8 cellular contexts compared by ENCODE assay signal in the genomic region with DNA sequence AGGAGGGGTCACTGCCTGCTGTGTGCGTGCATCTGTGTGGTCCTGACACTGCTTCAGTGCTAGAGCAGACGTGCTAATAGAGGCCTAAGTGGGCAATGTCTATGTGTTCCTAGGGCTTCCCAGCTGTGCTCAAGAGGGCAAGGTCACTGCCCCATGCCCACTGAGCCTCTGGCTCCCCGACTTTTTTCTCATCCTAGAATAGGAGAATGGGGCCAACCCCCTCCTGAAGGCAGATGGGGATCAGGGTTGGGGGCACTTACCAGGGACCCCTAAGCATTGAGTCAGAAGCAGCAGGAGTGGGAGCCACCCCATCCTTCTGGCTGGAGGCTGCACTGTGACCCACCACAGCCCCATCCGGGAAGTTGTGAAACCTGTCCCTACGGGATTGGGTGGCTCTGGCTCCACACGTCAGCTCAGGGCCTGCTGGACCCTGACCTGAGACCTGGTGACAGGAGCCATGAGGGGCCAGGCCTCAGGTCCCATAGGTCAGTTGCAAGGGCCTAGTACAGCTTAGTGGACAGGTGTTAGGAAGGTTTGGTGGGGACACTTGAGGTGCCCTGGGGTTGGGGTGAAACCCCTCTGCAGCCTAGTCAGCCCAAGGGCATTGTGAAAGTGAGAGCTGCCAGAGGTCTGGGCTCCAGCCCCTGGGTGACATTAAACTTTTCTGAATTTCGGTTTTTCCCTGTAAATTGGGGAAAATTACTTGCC. TPM values are rescaled to one million over a fixed set of nuclear protein-coding genes. Genes with fewer than 3 reads are reported as not detected.
DNase-seq lines count a peak whose midpoint lies in the region; ATAC-seq and TF ChIP-seq lines count a peak whose summit lies in the region.
"Not testable (repeated sequence)": the region's sequence is repeated elsewhere in the genome, so short reads cannot be mapped to it uniquely, and the experiment has no call there.

No MANE protein-coding gene starts in this region.

- intact Hi-C loops in CD4-positive, alpha-beta memory T cell (cut with micrococcal nuclease): loop anchor here (1.0 to 2.0 kb wide), 2 partner anchors 14 to 30 kb away; a partner anchor contains a TSS
- intact Hi-C loops in activated CD4-positive, alpha-beta memory T cell treated with anti-CD3 and anti-CD28 coated beads for 36 hours (cut with micrococcal nuclease): loop anchor here (1.0 kb wide), 1 partner anchor 14 kb away; a partner anchor contains a TSS
- intact Hi-C loops in right cardiac atrium (cut with DNase I): not testable (repeated sequence)

- H3K36me3 ChIP-seq in CD4-positive, alpha-beta memory T cell (ENCODE audit: insufficient read depth, low read length); H7 (replicated peaks; ENCODE audit: control insufficient read depth, insufficient read depth, low read length): not testable (repeated sequence)
- H3K36me3 ChIP-seq in KOPT-K1 (ENCODE audit: insufficient read depth, low read length): peaks cover 11% of the 10 kb centered on the region

- H3K4me1 Mint-ChIP-seq in CD4-positive, alpha-beta memory T cell: peaks cover 14 to 47% (median 30%) of the 10 kb centered on the region in 4 donors
- H3K4me1 Mint-ChIP-seq in activated CD4-positive, alpha-beta memory T cell treated with anti-CD3 and anti-CD28 coated beads for 36 hours (ENCODE audit: low read depth): peaks cover 32% of the 10 kb centered on the region
- peaks cover 29% of the 10 kb centered on the region for H3K4me1 Mint-ChIP-seq in chondrocyte (ENCODE audit: low read depth)
- H3K4me1 Mint-ChIP-seq in nephron: peaks cover 27% of the 10 kb centered on the region
- peaks cover 44% of the 10 kb centered on the region for H3K4me1 Mint-ChIP-seq in stimulated activated naive CD8-positive, alpha-beta T cell treated with anti-CD3 and anti-CD28 coated beads, Interleukin-15, Interleukin-2, amounts not matched to agents 100 ng/mL and 50 ng/mL, for 24 hours (ENCODE audit: low read depth)

- H3K27ac Mint-ChIP-seq in CD4-positive, alpha-beta memory T cell: peak overlapping the region; percentile 93 to 98 (median 97)
- H3K27ac Mint-ChIP-seq in activated CD4-positive, alpha-beta memory T cell treated with anti-CD3 and anti-CD28 coated beads for 36 hours: peak overlapping the region; percentile 85
- H3K27ac Mint-ChIP-seq in chondrocyte (ENCODE audit: unreplicated experiment) (peak overlapping the region; percentile 94), nephron (peak overlapping the region; percentile 92 to 97 (median 97))
- peak overlapping the region; percentile 95 for H3K27ac Mint-ChIP-seq in stimulated activated naive CD8-positive, alpha-beta T cell treated with anti-CD3 and anti-CD28 coated beads, Interleukin-15, Interleukin-2, amounts not matched to agents 100 ng/mL and 50 ng/mL, for 24 hours

- not testable (repeated sequence) for H3K9me3 Mint-ChIP-seq in CD4-positive, alpha-beta memory T cell; activated CD4-positive, alpha-beta memory T cell treated with anti-CD3 and anti-CD28 coated beads for 36 hours; chondrocyte (ENCODE audit: low read depth); nephron; stimulated activated naive CD8-positive, alpha-beta T cell treated with anti-CD3 and anti-CD28 coated beads, Interleukin-15, Interleukin-2, amounts not matched to agents 100 ng/mL and 50 ng/mL, for 24 hours

- peaks cover 27% of the 10 kb centered on the region for H3K4me1 ChIP-seq in CD4-positive, alpha-beta memory T cell (ENCODE audit: insufficient read depth, low read length)
- not testable (repeated sequence) for H3K4me1 ChIP-seq in right cardiac atrium (ENCODE audit: control insufficient read depth, insufficient read depth, low read length)

- not testable (repeated sequence) for H3K27me3 Mint-ChIP-seq in CD4-positive, alpha-beta memory T cell; activated CD4-positive, alpha-beta memory T cell treated with anti-CD3 and anti-CD28 coated beads for 36 hours; chondrocyte (ENCODE audit: low read depth); nephron (ENCODE audit: low read depth); stimulated activated naive CD8-positive, alpha-beta T cell treated with anti-CD3 and anti-CD28 coated beads, Interleukin-15, Interleukin-2, amounts not matched to agents 100 ng/mL and 50 ng/mL, for 24 hours

- peak overlapping the region; percentile 90 to 99 (median 96) for H3K4me3 Mint-ChIP-seq in CD4-positive, alpha-beta memory T cell
- peak overlapping the region; percentile 98 for H3K4me3 Mint-ChIP-seq in activated CD4-positive, alpha-beta memory T cell treated with anti-CD3 and anti-CD28 coated beads for 36 hours
- peak overlapping the region; percentile 95 for H3K4me3 Mint-ChIP-seq in chondrocyte (ENCODE audit: unreplicated experiment)
- H3K4me3 Mint-ChIP-seq in nephron: peak overlapping the region; percentile 94 to 98 (median 97)
- H3K4me3 Mint-ChIP-seq in stimulated activated naive CD8-positive, alpha-beta T cell treated with anti-CD3 and anti-CD28 coated beads, Interleukin-15, Interleukin-2, amounts not matched to agents 100 ng/mL and 50 ng/mL, for 24 hours: peak overlapping the region; percentile 96

- CTCF ChIA-PET in CD4-positive, alpha-beta memory T cell (lab: Charles Lee; ENCODE audit: partially characterized antibody): not testable (repeated sequence)
- CTCF ChIA-PET in activated CD4-positive, alpha-beta memory T cell treated with anti-CD3 and anti-CD28 coated beads for 36 hours (lab: Charles Lee): interaction anchor here (0.9 to 1.3 kb wide), 3 partner anchors 13 to 149 kb away, joined by 3 to 4 read pairs (median 3); no protein-coding TSS in a partner anchor

- peak overlapping the region; percentile 91 to 98 for H3K4me3 ChIP-seq in CD4-positive, alpha-beta memory T cell (ENCODE audit: low read length in 2 of 2)
- H3K4me3 ChIP-seq in H7 (ENCODE audit: insufficient read depth, low read depth, low read length) (peak overlapping the region; percentile 88; the same call in 1 of the 2 replicates), right cardiac atrium (ENCODE audit: low read length) (peak overlapping the region; percentile 90)

- WGBS in right cardiac atrium: 54% methylated on average over 7 of the region's 7 CpGs

- not testable (repeated sequence) for DNase-seq in CD4-positive, alpha-beta memory T cell; H7; activated CD4-positive, alpha-beta memory T cell treated with anti-CD3 and anti-CD28 coated beads for 36 hours; chondrocyte (ENCODE audit: low spot score)
- peak in 1 of 3 donors; percentile 36 for DNase-seq in right cardiac atrium

- H3K27ac ChIP-seq in CD4-positive, alpha-beta memory T cell (ENCODE audit: low read depth, low read length): peak overlapping the region; percentile 72
- peak overlapping the region; percentile 77 for H3K27ac ChIP-seq in KOPT-K1 (ENCODE audit: low read depth, low read length, poor library complexity, severe bottlenecking)
- not testable (repeated sequence) for H3K27ac ChIP-seq in right cardiac atrium (ENCODE audit: low read length)

- not testable (repeated sequence) for TF ChIP-seq CTCF in chondrocyte (IDR thresholded peaks at IDR 0.05); nephron (IDR thresholded peaks at IDR 0.05; ENCODE audit: unreplicated experiment in 3 of 3)

- POLR2A ChIA-PET in CD4-positive, alpha-beta memory T cell (lab: Charles Lee; ENCODE audit: partially characterized antibody): interaction anchor here (1.2 to 1.8 kb wide), 4 partner anchors 9 to 149 kb away, joined by 3 to 5 read pairs (median 4); no protein-coding TSS in a partner anchor
- POLR2A ChIA-PET in activated CD4-positive, alpha-beta memory T cell treated with anti-CD3 and anti-CD28 coated beads for 36 hours (lab: Charles Lee): not testable (repeated sequence)

- ATAC-seq in right cardiac atrium: peak in 1 of 2 donors; percentile 1

- H3K27me3 ChIP-seq in CD4-positive, alpha-beta memory T cell (ENCODE audit: insufficient read depth, low read length); H7 (ENCODE audit: control insufficient read depth, insufficient read depth, low read length); right cardiac atrium (ENCODE audit: control insufficient read depth, insufficient read depth): not testable (repeated sequence)

- peaks cover 0 to 15% of the 10 kb centered on the region in 2 donors for H3K36me3 Mint-ChIP-seq in CD4-positive, alpha-beta memory T cell
- not testable (repeated sequence) for H3K36me3 Mint-ChIP-seq in activated CD4-positive, alpha-beta memory T cell treated with anti-CD3 and anti-CD28 coated beads for 36 hours; chondrocyte (ENCODE audit: low read depth); nephron (ENCODE audit: low read depth); stimulated activated naive CD8-positive, alpha-beta T cell treated with anti-CD3 and anti-CD28 coated beads, Interleukin-15, Interleukin-2, amounts not matched to agents 100 ng/mL and 50 ng/mL, for 24 hours (ENCODE audit: low read depth)

- H3K9me3 ChIP-seq in CD4-positive, alpha-beta memory T cell (ENCODE audit: control insufficient read depth in 1 of 2, low read length in 2 of 2); KOPT-K1 (ENCODE audit: insufficient read depth, low read length, poor library complexity, severe bottlenecking); right cardiac atrium (ENCODE audit: control insufficient read depth, low read length): not testable (repeated sequence)

RNA-seq across cellular contexts. Expression of a gene that starts 0.8 kb away (rescaled TPM):
- 10 to 100 TPM in 1 of 2 experiments, 1 to 10 TPM in 1; 6.3 to 10.2 TPM for total RNA-seq in CD4-positive, alpha-beta memory T cell
- polyA plus RNA-seq in CD4-positive, alpha-beta memory T cell: under 1 TPM in 1 of 2 donors, not detected in 1; 0.94 TPM
- 10.8 and 11.0 TPM in 2 replicates for total RNA-seq in H7 (2014; rRNA removed; shearing (Covaris generic))
- total RNA-seq in activated CD4-positive, alpha-beta memory T cell treated with anti-CD3 and anti-CD28 coated beads for 36 hours: 1 to 10 TPM; 8.1 to 8.2 TPM
- total RNA-seq in chondrocyte (17.6 to 24.4 TPM (median 19.1 TPM) in 3 replicates), right cardiac atrium (1 to 10 TPM; 3.5 to 7.5 (median 6.6) TPM)
- polyA plus RNA-seq in right cardiac atrium: 6.2 TPM

RNA-seq across cellular contexts. Expression of a gene that starts 0.9 kb away (rescaled TPM):
- 10 to 100 TPM; 69.7 to 74.7 TPM for total RNA-seq in CD4-positive, alpha-beta memory T cell
- 10 to 100 TPM in 1 of 2 donors, 1 to 10 TPM in 1; 3.1 to 25.0 TPM for polyA plus RNA-seq in CD4-positive, alpha-beta memory T cell
- total RNA-seq in H7 (2014; rRNA removed; shearing (Covaris generic)): 22.1 and 31.2 TPM in 2 replicates
- 10 to 100 TPM; 21.0 to 29.7 TPM for total RNA-seq in activated CD4-positive, alpha-beta memory T cell treated with anti-CD3 and anti-CD28 coated beads for 36 hours
- total RNA-seq in chondrocyte (40.1 to 46.2 TPM (median 41.4 TPM) in 3 replicates), right cardiac atrium (10 to 100 TPM; 36.6 to 44.6 (median 41.8) TPM)
- polyA plus RNA-seq in right cardiac atrium: 24.4 TPM

RNA-seq across cellular contexts. Expression of a gene that starts 14.3 kb away (rescaled TPM):
- total RNA-seq in CD4-positive, alpha-beta memory T cell: 100 to 1,000 TPM; 130 to 136 TPM
- polyA plus RNA-seq in CD4-positive, alpha-beta memory T cell: 100 to 1,000 TPM; 100 to 140 TPM
- total RNA-seq in H7 (2014; rRNA removed; shearing (Covaris generic)): 236 and 260 TPM in 2 replicates
- total RNA-seq in activated CD4-positive, alpha-beta memory T cell treated with anti-CD3 and anti-CD28 coated beads for 36 hours: 100 to 1,000 TPM; 141 to 143 TPM
- total RNA-seq in chondrocyte: 64.5 to 72.0 TPM (median 69.8 TPM) in 3 replicates
- total RNA-seq in right cardiac atrium: 100 to 1,000 TPM in 1 of 4 donors, 10 to 100 TPM in 3; 75.7 to 110 (median 93.6) TPM
- polyA plus RNA-seq in right cardiac atrium: 37.4 TPM

RNA-seq across cellular contexts. Expression of a gene that starts 31.0 kb away (rescaled TPM):
- total RNA-seq in CD4-positive, alpha-beta memory T cell: not detected
- polyA plus RNA-seq in CD4-positive, alpha-beta memory T cell: not detected
- total RNA-seq in H7 (2014; rRNA removed; shearing (Covaris generic)): 5.7 and 5.8 TPM in 2 replicates
- total RNA-seq in activated CD4-positive, alpha-beta memory T cell treated with anti-CD3 and anti-CD28 coated beads for 36 hours: not detected
- total RNA-seq in chondrocyte (0.27 to 0.35 TPM in 2 of 3 replicates, not detected in the other), right cardiac atrium (under 1 TPM in 1 of 4 donors, not detected in 3; 0.09 TPM)
- 0.57 TPM for polyA plus RNA-seq in right cardiac atrium

RNA-seq across cellular contexts. Expression of a gene that starts 35.3 kb away (rescaled TPM):
- total RNA-seq in CD4-positive, alpha-beta memory T cell: 10 to 100 TPM; 59.5 to 61.3 TPM
- 10 to 100 TPM; 22.2 to 24.0 TPM for polyA plus RNA-seq in CD4-positive, alpha-beta memory T cell
- 24.6 and 43.5 TPM in 2 replicates for total RNA-seq in H7 (2014; rRNA removed; shearing (Covaris generic))
- 10 to 100 TPM; 41.0 to 45.4 TPM for total RNA-seq in activated CD4-positive, alpha-beta memory T cell treated with anti-CD3 and anti-CD28 coated beads for 36 hours
- total RNA-seq in chondrocyte: 27.6 to 50.2 TPM (median 28.4 TPM) in 3 replicates
- 10 to 100 TPM; 12.6 to 34.7 (median 19.6) TPM for total RNA-seq in right cardiac atrium
- polyA plus RNA-seq in right cardiac atrium: 13.2 TPM
